ENCODE assay signal across 21 cellular contexts in the genomic region with DNA sequence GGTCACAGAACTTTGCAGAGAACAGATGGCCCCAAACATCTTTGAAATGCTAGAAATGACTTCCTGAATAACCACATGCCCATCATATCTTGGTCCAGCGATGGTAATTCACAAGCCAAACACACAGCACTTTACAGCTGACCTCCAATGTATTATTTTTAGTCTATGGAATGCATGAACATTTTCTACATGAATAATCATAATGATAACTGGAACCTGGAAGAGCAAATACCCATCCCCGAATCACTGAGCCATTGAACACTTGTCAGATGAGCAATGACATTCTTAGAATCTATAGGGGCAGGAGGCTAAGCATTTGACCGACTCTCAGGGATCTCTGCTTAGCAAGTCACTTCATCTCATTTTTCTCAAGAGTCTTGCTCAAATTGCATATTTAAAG.
"Had no signal": no experiment of that assay in that cellular context is flagged by ENCODE, and none has a peak within 500 bp of the region (broad histone marks: within the 10 kb centered on the region; RNA-seq: fewer than 3 reads in every experiment).

No MANE protein-coding gene starts in this region.

- H3K4me3 Mint-ChIP-seq: dendritic cell treated with granulocyte-macrophage colony-stimulating factor and Interleukin-4, amounts not matched to agents 40 ng/mL and 50 ng/mL, for 4 days; effector memory CD8-positive, alpha-beta T cell; immature natural killer cell; natural killer cell; neural crest cell had no signal

- H3K9me3 Mint-ChIP-seq: dendritic cell treated with granulocyte-macrophage colony-stimulating factor and Interleukin-4, amounts not matched to agents 40 ng/mL and 50 ng/mL, for 4 days; effector memory CD8-positive, alpha-beta T cell; immature natural killer cell; natural killer cell; neural crest cell had no signal

- H3K4me3 ChIP-seq: esophagus muscularis mucosa, gastrocnemius medialis, mucosa of descending colon, skin epidermis, stomach, thoracic aorta, transverse colon had no signal

- DNase-seq: effector memory CD8-positive, alpha-beta T cell; gastrocnemius medialis; glutamatergic neuron; immature natural killer cell; left colon; left ventricle myocardium superior; mammary epithelial cell; mucosa of descending colon; natural killer cell; posterior cingulate gyrus; stimulated activated naive CD4-positive, alpha-beta T cell; stomach; substantia nigra; transverse colon had no signal

- H3K27ac ChIP-seq: epithelial cell of prostate, esophagus muscularis mucosa, gastrocnemius medialis, skin epidermis, stomach, thoracic aorta, transverse colon had no signal

- H3K27ac Mint-ChIP-seq: dendritic cell treated with granulocyte-macrophage colony-stimulating factor and Interleukin-4, amounts not matched to agents 40 ng/mL and 50 ng/mL, for 4 days; effector memory CD8-positive, alpha-beta T cell; immature natural killer cell; natural killer cell had no signal

- H3K4me1 Mint-ChIP-seq: immature natural killer cell, natural killer cell, neural crest cell had no signal

- H3K27me3 ChIP-seq: esophagus muscularis mucosa, gastrocnemius medialis had no signal

- ATAC-seq: effector memory CD8-positive, alpha-beta T cell; gastrocnemius medialis; left colon; left ventricle myocardium superior; mucosa of descending colon; natural killer cell; sciatic nerve had no signal

- H3K36me3 Mint-ChIP-seq: immature natural killer cell, natural killer cell had no signal

- H3K4me1 ChIP-seq: esophagus muscularis mucosa, gastrocnemius medialis, stomach, transverse colon had no signal

- H3K36me3 ChIP-seq: esophagus muscularis mucosa, gastrocnemius medialis, stomach, thoracic aorta, transverse colon had no signal

- H3K9me3 ChIP-seq: esophagus muscularis mucosa, gastrocnemius medialis, mucosa of descending colon, stomach, thoracic aorta, transverse colon had no signal
